1 cellular context compared by ENCODE assay signal in the genomic region with DNA sequence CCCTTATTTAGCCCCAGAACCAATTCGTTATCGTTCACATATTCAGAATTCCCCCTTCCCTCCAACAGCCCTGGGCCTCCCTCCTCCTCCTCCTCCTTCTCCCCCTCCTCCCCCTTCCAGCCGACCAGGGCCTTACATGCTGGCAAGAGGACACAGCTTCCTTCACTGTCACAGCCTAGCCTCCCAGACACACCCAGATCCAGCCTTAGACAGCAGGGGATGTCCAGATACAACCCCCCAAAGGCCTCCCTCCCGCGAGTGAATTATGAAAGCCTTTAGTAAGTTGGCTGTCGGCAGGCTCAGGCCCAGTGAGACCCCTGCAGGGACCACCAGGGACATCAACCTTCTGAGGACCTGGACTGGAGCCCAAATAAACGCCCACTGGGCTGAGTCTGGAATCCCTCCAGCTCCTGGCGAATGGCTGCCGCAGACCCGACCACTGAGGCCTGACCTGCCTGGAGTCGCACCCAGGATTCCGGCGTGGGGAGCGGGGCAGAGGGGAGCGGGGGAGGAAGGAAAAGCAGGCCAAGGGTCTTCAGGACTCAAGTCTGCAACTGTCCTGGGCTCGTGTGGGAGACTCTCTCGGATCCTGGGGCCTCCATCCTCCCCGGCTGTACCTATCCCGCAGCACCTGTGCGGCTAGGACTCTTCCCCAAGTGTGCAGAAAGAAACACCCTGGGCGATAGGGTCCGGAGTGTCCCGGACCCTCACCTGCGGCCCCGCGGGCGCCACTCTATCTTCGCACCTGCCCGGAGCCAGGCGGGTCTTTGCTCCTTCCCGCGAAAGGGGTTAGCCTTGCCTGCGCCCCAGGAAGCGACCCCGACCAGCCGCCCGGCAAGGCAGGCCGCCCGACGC.
TF ChIP-seq lines count a peak whose summit lies in the region.

No MANE protein-coding gene starts in this region.

TF ChIP-seq in IMR-90, 13 proteins besides CTCF, POLR2A, EP300 and RAD21:
- TF ChIP-seq, protein P1, sequence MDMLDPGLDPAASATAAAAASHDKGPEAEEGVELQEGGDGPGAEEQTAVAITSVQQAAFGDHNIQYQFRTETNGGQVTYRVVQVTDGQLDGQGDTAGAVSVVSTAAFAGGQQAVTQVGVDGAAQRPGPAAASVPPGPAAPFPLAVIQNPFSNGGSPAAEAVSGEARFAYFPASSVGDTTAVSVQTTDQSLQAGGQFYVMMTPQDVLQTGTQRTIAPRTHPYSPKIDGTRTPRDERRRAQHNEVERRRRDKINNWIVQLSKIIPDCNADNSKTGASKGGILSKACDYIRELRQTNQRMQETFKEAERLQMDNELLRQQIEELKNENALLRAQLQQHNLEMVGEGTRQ (IDR thresholded peaks at IDR 0.05; ENCODE audit: low read depth, low read length), result no peak
- TF ChIP-seq, protein P2, sequence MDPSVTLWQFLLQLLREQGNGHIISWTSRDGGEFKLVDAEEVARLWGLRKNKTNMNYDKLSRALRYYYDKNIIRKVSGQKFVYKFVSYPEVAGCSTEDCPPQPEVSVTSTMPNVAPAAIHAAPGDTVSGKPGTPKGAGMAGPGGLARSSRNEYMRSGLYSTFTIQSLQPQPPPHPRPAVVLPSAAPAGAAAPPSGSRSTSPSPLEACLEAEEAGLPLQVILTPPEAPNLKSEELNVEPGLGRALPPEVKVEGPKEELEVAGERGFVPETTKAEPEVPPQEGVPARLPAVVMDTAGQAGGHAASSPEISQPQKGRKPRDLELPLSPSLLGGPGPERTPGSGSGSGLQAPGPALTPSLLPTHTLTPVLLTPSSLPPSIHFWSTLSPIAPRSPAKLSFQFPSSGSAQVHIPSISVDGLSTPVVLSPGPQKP (IDR thresholded peaks at IDR 0.05; ENCODE audit: borderline replicate concordance, low read depth, low read length), result no peak
- TF ChIP-seq RCOR1 (IDR thresholded peaks at IDR 0.05; ENCODE audit: insufficient replicate concordance, low read length) (no peak), NFE2L2 (IDR thresholded peaks at IDR 0.05; ENCODE audit: low read depth, low read length) (no peak), MAZ (IDR thresholded peaks at IDR 0.05; ENCODE audit: borderline replicate concordance, low read depth, low read length) (no peak), MXI1 (IDR thresholded peaks at IDR 0.05; ENCODE audit: borderline replicate concordance, low read depth, low read length) (no peak), CHD1 (IDR thresholded peaks at IDR 0.05; ENCODE audit: low read depth, low read length) (no peak), SMC3 (IDR thresholded peaks at IDR 0.05; ENCODE audit: low read depth, low read length) (no peak), CEBPB (IDR thresholded peaks at IDR 0.05; ENCODE audit: low read depth, low read length) (no peak)
TF ChIP-seq in IMR-90: peak in this region for 0.
